ENCODE assay signal across 10 cellular contexts in the genomic region with DNA sequence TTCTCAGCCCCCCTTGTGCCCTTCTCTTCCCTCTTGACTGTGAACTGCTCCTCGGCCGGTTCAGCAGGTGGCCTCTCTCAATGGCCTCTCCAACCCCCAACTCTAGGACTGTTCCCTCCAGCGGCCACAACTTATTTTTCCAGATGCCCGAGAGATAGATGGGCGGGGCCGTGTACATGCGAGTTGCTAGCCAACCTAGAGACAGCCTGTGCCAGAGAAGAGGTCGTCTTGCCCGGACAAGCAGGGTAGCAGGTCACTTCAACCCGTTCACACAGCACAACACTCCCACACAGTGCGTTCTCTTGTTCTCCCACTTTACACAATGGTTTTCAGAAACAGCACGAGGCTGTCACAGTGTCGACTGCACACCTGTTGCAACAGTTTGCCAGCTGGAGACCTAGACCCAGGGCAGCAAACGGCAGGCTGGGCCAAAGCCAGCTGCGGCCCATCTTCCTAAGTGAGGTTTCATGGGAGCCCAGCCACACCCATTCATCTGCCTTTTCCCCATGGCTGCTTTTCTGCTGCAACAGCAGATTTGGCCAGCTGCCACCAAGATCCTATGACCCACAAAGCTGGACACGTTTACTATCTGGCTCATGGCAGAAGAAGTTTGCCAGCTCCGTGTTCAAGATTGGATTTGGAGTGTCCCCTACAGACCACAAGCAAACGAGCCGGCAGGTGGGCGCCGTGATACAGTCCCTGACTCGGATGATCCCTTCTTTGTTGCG. TPM values are rescaled to one million over a fixed set of nuclear protein-coding genes. Genes with fewer than 3 reads are reported as not detected.
DNase-seq lines count a peak whose midpoint lies in the region; ATAC-seq and TF ChIP-seq lines count a peak whose summit lies in the region.
"Had no signal": no experiment of that assay in that cellular context is flagged by ENCODE, and none has a peak within 500 bp of the region (broad histone marks: within the 10 kb centered on the region; RNA-seq: fewer than 3 reads in every experiment).

No MANE protein-coding gene starts in this region.

- H3K4me3 ChIP-seq in esophagus muscularis mucosa = no peak overlapping the region
- no peak overlapping the region for H3K4me3 ChIP-seq in prostate gland

- H3K27me3 ChIP-seq in esophagus muscularis mucosa (peaks cover 0 to 10% (median 0%) of the 10 kb centered on the region in 4 donors), prostate gland (replicated peaks; ENCODE audit: insufficient read depth) (no peaks in the 10 kb centered on the region)

- H3K27ac Mint-ChIP-seq in mesothelial cell of epicardium = no peak overlapping the region
- H3K27ac Mint-ChIP-seq: natural killer cell; T-helper 2 cell treated with Interferon-gamma antibody and Interleukin-4, amounts not matched to agents 5 μg/mL and 100 μg/mL, for 36 hours had no signal

- no peaks in the 10 kb centered on the region for H3K4me1 Mint-ChIP-seq in mesothelial cell of epicardium
- H3K4me1 Mint-ChIP-seq: natural killer cell had no signal

- H3K9me3 ChIP-seq in esophagus muscularis mucosa (peaks cover 0 to 12% (median 8%) of the 10 kb centered on the region in 4 donors), prostate gland (no peaks in the 10 kb centered on the region)

- peaks cover 9 to 30% (median 26%) of the 10 kb centered on the region in 4 donors for H3K4me1 ChIP-seq in esophagus muscularis mucosa
- H3K4me1 ChIP-seq in prostate gland (replicated peaks) = no peaks in the 10 kb centered on the region

- no peak overlapping the region for H3K4me3 Mint-ChIP-seq in mesothelial cell of epicardium
- H3K4me3 Mint-ChIP-seq: natural killer cell; T-helper 2 cell treated with Interferon-gamma antibody and Interleukin-4, amounts not matched to agents 5 μg/mL and 100 μg/mL, for 36 hours had no signal

- H3K27ac ChIP-seq in esophagus muscularis mucosa (replicated peaks in 1 of 4) = no peak overlapping the region
- peak overlapping the region in 1 of 2 donors; percentile 41 for H3K27ac ChIP-seq in prostate gland

- WGBS in esophagus muscularis mucosa = 61% methylated on average over 21 of the region's 23 CpGs
- WGBS in prostate gland = 22% methylated on average over 23 of the region's 23 CpGs

- TF ChIP-seq CTCF in esophagus muscularis mucosa (IDR thresholded peaks at IDR 0.05) (peak in 1 of 3 experiments; percentile 16), prostate gland (IDR thresholded peaks at IDR 0.05) (peak in 2 of 4 experiments; percentile 13 to 18), mesothelial cell of epicardium (IDR thresholded peaks at IDR 0.05; ENCODE audit: unreplicated experiment) (no peak)

- DNase-seq in DMS79 (lab: John Stamatoyannopoulos, UW) (peak; percentile 83), NCI-H446 treated with DMSO at 0.1 percent for 48 hours (lab: John Stamatoyannopoulos, UW) (peak; percentile 36), esophagus muscularis mucosa (ENCODE audit: extremely low spot score) (peak; percentile 94), prostate gland (ENCODE audit: low spot score) (peak; percentile 82), mesothelial cell of epicardium (ENCODE audit: low spot score in 2 of 2, unreplicated experiment in 2 of 2) (no peak), hippocampal formation (lab: John Stamatoyannopoulos, UW) (no peak)
- DNase-seq: natural killer cell had no signal

- H3K9me3 Mint-ChIP-seq in mesothelial cell of epicardium = peaks cover 11% of the 10 kb centered on the region

- ATAC-seq in HG02571 (IDR thresholded peaks at IDR 0.05; ENCODE audit: unreplicated experiment) (no peak), GM21526 (IDR thresholded peaks at IDR 0.05; ENCODE audit: low FRiP score, unreplicated experiment) (no peak)
- ATAC-seq: natural killer cell had no signal

- TF ChIP-seq POLR2A in esophagus muscularis mucosa (IDR thresholded peaks at IDR 0.05; ENCODE audit: low read depth) (no peak), prostate gland (IDR thresholded peaks at IDR 0.05) (no peak)

- peaks cover 17% of the 10 kb centered on the region for H3K27me3 Mint-ChIP-seq in mesothelial cell of epicardium (ENCODE audit: low read depth)

- peaks cover 0 to 2% (median 0%) of the 10 kb centered on the region in 4 donors for H3K36me3 ChIP-seq in esophagus muscularis mucosa
- peaks cover 0 to 2% of the 10 kb centered on the region in 2 donors for H3K36me3 ChIP-seq in prostate gland

- peaks cover 4% of the 10 kb centered on the region for H3K36me3 Mint-ChIP-seq in mesothelial cell of epicardium
- H3K36me3 Mint-ChIP-seq: natural killer cell had no signal

- intact Hi-C loops in esophagus muscularis mucosa (cut with DNase I) = no loop called here
- intact Hi-C loops in prostate gland (cut with DNase I) = no loop called here

- no peak for TF ChIP-seq EP300 in esophagus muscularis mucosa (IDR thresholded peaks at IDR 0.05)

RNA-seq across cellular contexts. Expression of a gene that starts 7.3 kb away (rescaled TPM):
- total RNA-seq in esophagus muscularis mucosa (not detected), prostate gland (not detected), mesothelial cell of epicardium (not detected in 3 replicates)
- total RNA-seq: natural killer cell had no signal

RNA-seq across cellular contexts. Expression of a gene that starts 31.5 kb away (rescaled TPM):
- total RNA-seq in esophagus muscularis mucosa (1 to 10 TPM in 2 of 4 donors, under 1 TPM in 2; 0.83 to 3.7 (median 1.4) TPM), prostate gland (10 to 100 TPM; 12.6 to 13.6 TPM), mesothelial cell of epicardium (10.6 to 12.7 TPM (median 11.0 TPM) in 3 replicates)
- total RNA-seq: natural killer cell had no signal

Comparison
In these comparisons a context has a peak if more than half of its experiments do, and no peak if none do; other contexts are left out.
1. DNase-seq: peak in DMS79 (single experiment), NCI-H446 treated with DMSO at 0.1 percent for 48 hours (single experiment), esophagus muscularis mucosa (single experiment) and prostate gland (single experiment); none in mesothelial cell of epicardium (0 of 2) and hippocampal formation (0 of 2).